ENCODE assay signal across 17 cellular contexts in the genomic region with DNA sequence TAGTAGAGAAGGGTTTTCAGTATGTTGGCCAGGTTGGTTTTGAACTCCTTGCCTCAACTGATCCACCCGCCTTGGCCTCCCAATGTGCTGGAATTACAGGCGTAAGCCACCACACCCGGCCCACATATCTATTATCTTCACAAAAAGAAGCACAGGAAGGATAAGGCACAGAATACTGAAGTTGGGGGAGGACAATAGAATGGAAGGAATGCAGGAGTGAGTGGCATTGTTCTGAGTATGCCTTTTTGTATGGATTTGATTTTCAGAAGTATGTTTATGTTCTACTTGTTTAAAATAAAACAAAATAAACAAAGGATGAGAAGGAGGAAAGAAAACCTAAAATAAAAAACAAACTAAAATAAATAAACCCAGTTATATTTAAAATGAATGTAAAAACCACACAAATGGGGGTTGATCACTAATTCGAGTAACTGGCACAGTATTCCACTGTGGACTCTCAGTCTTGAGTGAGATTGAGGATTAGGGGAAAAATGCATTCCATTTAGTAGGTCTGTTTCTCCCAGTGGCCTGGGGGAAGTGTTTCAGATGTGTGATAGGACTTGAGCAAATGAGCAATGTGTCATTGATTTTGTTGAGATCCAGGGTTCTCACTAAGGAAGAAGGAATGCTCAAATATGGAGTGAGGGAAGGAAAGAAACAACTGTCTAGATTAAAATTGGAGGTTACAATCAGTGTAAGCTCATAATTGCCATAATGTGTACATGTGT.
"Had no signal": no experiment of that assay in that cellular context is flagged by ENCODE, and none has a peak within 500 bp of the region (broad histone marks: within the 10 kb centered on the region; RNA-seq: fewer than 3 reads in every experiment).

No MANE protein-coding gene starts in this region.

- H3K4me1 ChIP-seq: heart left ventricle, testis had no signal

- H3K27ac ChIP-seq: dorsolateral prefrontal cortex, heart left ventricle, neural progenitor cell, ovary, sigmoid colon, testis had no signal

- H3K9ac ChIP-seq: neural progenitor cell had no signal

- DNase-seq: activated CD4-positive, alpha-beta T cell treated with anti-CD3 and anti-CD28 coated beads for 1 hour; activated CD4-positive, alpha-beta T cell treated with anti-CD3 and anti-CD28 coated beads, Interleukin-2, amount 50 U/mL, for 48 hours; activated CD8-positive, alpha-beta memory T cell treated with anti-CD3 and anti-CD28 coated beads, Interleukin-2, amount 10 ng/mL, durations not matched to agents 7 days and 5 days; activated effector memory CD4-positive, alpha-beta T cell treated with anti-CD3 and anti-CD28 coated beads, Interleukin-2, amount 50 U/mL, for 16 hours; activated T-cell treated with anti-CD3 and anti-CD28 coated beads, Interleukin-2, amount 50 U/mL, for 24 hours; dorsolateral prefrontal cortex; foreskin melanocyte; heart left ventricle; ovary; sigmoid colon; stimulated activated CD4-positive, alpha-beta T cell treated with anti-CD3 and anti-CD28 coated beads, Interleukin-4, amount 100 ng/mL, for 1 hour; stimulated activated CD8-positive, alpha-beta memory T cell treated with anti-CD3 and anti-CD28 coated beads, Interleukin-4, amount 100 ng/mL, for 48 hours; stimulated activated naive CD8-positive, alpha-beta T cell treated with anti-CD3 and anti-CD28 coated beads, Interleukin-15, amount 100 ng/mL, for 72 hours; testis had no signal

- H2AFZ ChIP-seq: neural progenitor cell had no signal

- H3K4me3 ChIP-seq: dorsolateral prefrontal cortex, heart left ventricle, neural progenitor cell, ovary, sigmoid colon, testis had no signal

- H3K9me3 ChIP-seq: ovary, sigmoid colon, testis had no signal

- H3K27me3 ChIP-seq: heart left ventricle, neural progenitor cell, ovary, sigmoid colon, testis had no signal

- ATAC-seq: activated CD8-positive, alpha-beta memory T cell treated with anti-CD3 and anti-CD28 coated beads, Interleukin-2, amount 10 ng/mL, durations not matched to agents 7 days and 5 days; activated naive CD4-positive, alpha-beta T cell treated with anti-CD3 and anti-CD28 coated beads, Interleukin-2, amount 50 U/mL, for 72 hours; esophagus mucosa; heart left ventricle; stimulated activated naive CD8-positive, alpha-beta T cell treated with anti-CD3 and anti-CD28 coated beads, Interleukin-15, amount 100 ng/mL, for 72 hours had no signal

- H3K4me2 ChIP-seq: neural progenitor cell had no signal

- H3K36me3 ChIP-seq: heart left ventricle, neural progenitor cell, ovary, sigmoid colon had no signal
